In genomic region chr2:43086451-43087221, GRCh38 we compare ENCODE assay signal across 9 cellular contexts.
DNase-seq lines count a peak whose midpoint lies in the region; ATAC-seq and TF ChIP-seq lines count a peak whose summit lies in the region.
"Had no signal": no experiment of that assay in that cellular context is flagged by ENCODE, and none has a peak within 500 bp of the region (broad histone marks: within the 10 kb centered on the region; RNA-seq: fewer than 3 reads in every experiment).

No MANE protein-coding gene starts in this region.

- in situ Hi-C loops in GM13976 (cut with MboI; ENCODE audit: low sequenced_read_pairs, unreplicated experiment), result no loop called here

- H3K4me3 Mint-ChIP-seq in osteocyte (ENCODE audit: unreplicated experiment), result no peak overlapping the region

- ATAC-seq in HG02884 (IDR thresholded peaks at IDR 0.05; ENCODE audit: unreplicated experiment) (no peak), HG03354 (IDR thresholded peaks at IDR 0.05; ENCODE audit: poor library complexity, severe bottlenecking, unreplicated experiment) (no peak)

- DNase-seq in AG20443 (ENCODE audit: low spot score), result peak; percentile 89
- peak; percentile 95 to 96 for DNase-seq in SW 1271 (lab: John Stamatoyannopoulos, UW)
- DNase-seq in foreskin fibroblast, result peak; percentile 98
- no peak for DNase-seq in osteocyte (ENCODE audit: extremely low spot score, unreplicated experiment)
- DNase-seq in GM13976 (ENCODE audit: low spot score), result no peak
- DNase-seq in HUDEP-2 (lab: John Stamatoyannopoulos, UW; ENCODE audit: unreplicated experiment in 76 of 76), result no peak
- DNase-seq: NCI-H2107 had no signal

- no peak overlapping the region for H3K4me3 ChIP-seq in foreskin fibroblast (ENCODE audit: low read depth in 1 of 2, low read length in 2 of 2)

- no peaks in the 10 kb centered on the region for H3K27me3 Mint-ChIP-seq in osteocyte (ENCODE audit: unreplicated experiment)

- peak overlapping the region; percentile 99 for H3K27ac Mint-ChIP-seq in osteocyte (ENCODE audit: unreplicated experiment)

- peaks cover 75% of the 10 kb centered on the region for H3K4me1 Mint-ChIP-seq in osteocyte (ENCODE audit: unreplicated experiment)

- no peaks in the 10 kb centered on the region for H3K9me3 Mint-ChIP-seq in osteocyte (ENCODE audit: unreplicated experiment)

- TF ChIP-seq CTCF in foreskin fibroblast (IDR thresholded peaks at IDR 0.05; ENCODE audit: low read depth, low read length) (no peak), osteocyte (IDR thresholded peaks at IDR 0.05) (no peak), GM13976 (IDR thresholded peaks at IDR 0.05; ENCODE audit: borderline replicate concordance, control extremely low read depth, extremely low read depth, insufficient read depth, missing control alignments) (no peak)

- peaks cover 2% of the 10 kb centered on the region for H3K36me3 Mint-ChIP-seq in osteocyte (ENCODE audit: unreplicated experiment)

Comparison
In these comparisons a context has a peak if more than half of its experiments do, and no peak if none do; other contexts are left out.
1. DNase-seq: peak in AG20443 (single experiment), SW 1271 (2 of 2) and foreskin fibroblast (2 of 2); none in osteocyte (single experiment), GM13976 (single experiment) and HUDEP-2 (0 of 76).